ENCODE assay signal across 17 cellular contexts in the genomic region with DNA sequence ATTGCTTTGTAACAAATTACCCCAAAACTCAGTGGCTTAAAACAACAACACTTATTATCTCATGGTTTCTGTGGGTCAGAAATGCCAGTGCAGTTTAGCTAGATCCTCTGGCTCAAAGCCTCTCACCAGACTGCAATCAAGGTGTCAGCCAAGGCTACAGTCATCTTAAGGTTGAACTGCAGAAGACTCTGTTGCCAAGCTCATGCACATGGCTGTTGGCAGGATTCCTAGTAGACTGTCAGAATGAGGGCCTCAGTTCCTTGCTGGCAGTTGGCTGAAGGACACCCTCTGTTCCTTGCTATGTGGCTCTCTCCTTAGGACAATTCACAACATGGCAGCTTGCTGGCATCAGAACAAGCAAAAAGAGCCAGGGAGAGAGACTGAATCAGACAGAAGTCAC. TPM values are rescaled to one million over a fixed set of nuclear protein-coding genes. Genes with fewer than 3 reads are reported as not detected.
DNase-seq lines count a peak whose midpoint lies in the region; ATAC-seq and TF ChIP-seq lines count a peak whose summit lies in the region.
"Had no signal": no experiment of that assay in that cellular context is flagged by ENCODE, and none has a peak within 500 bp of the region (broad histone marks: within the 10 kb centered on the region; RNA-seq: fewer than 3 reads in every experiment).

No MANE protein-coding gene starts in this region.

- no peak for TF ChIP-seq CTCF in AG10803 (conservative IDR thresholded peaks at IDR 0.05; ENCODE audit: low read length)

- H3K27me3 Mint-ChIP-seq in stimulated activated memory B cell treated with anti-CD40 and anti-IgM and Interleukin-4, amounts not matched to agents 10 μg/mL and 1 μg/mL and 100 μg/mL, for 72 hours = no peaks in the 10 kb centered on the region

- H3K4me3 ChIP-seq in AG10803 (ENCODE audit: low read length) = no peak overlapping the region
- no peak overlapping the region for H3K4me3 ChIP-seq in MG63
- H3K4me3 ChIP-seq: BLaER1 treated with 17β-estradiol and CSF1 and Interleukin-3, amounts not matched to agents 10 nM and 100 nM; Peyer's patch had no signal

- H3K4me3 Mint-ChIP-seq in stimulated activated memory B cell treated with anti-CD40 and anti-IgM and Interleukin-4, amounts not matched to agents 10 μg/mL and 1 μg/mL and 100 μg/mL, for 72 hours = no peak overlapping the region
- H3K4me3 Mint-ChIP-seq: CD8-positive, alpha-beta memory T cell had no signal

- H3K4me1 Mint-ChIP-seq in stimulated activated memory B cell treated with anti-CD40 and anti-IgM and Interleukin-4, amounts not matched to agents 10 μg/mL and 1 μg/mL and 100 μg/mL, for 72 hours = no peaks in the 10 kb centered on the region
- H3K4me1 Mint-ChIP-seq: CD8-positive, alpha-beta memory T cell had no signal

- H3K27me3 ChIP-seq in MG63 = no peaks in the 10 kb centered on the region
- H3K27me3 ChIP-seq: BLaER1 treated with 17β-estradiol and CSF1 and Interleukin-3, amounts not matched to agents 10 nM and 100 nM; Peyer's patch had no signal

- no peak for ATAC-seq in SK-N-SH treated with all-trans-retinoic acid at 6 μM for 48 hours
- ATAC-seq in stimulated activated memory B cell treated with anti-CD40 and anti-IgM and Interleukin-4, amounts not matched to agents 10 μg/mL and 1 μg/mL and 100 μg/mL, for 72 hours = no peak
- ATAC-seq: Right ventricle myocardium inferior had no signal

- no peak overlapping the region for H3K27ac Mint-ChIP-seq in stimulated activated memory B cell treated with anti-CD40 and anti-IgM and Interleukin-4, amounts not matched to agents 10 μg/mL and 1 μg/mL and 100 μg/mL, for 72 hours
- H3K27ac Mint-ChIP-seq: CD8-positive, alpha-beta memory T cell had no signal

- no peaks in the 10 kb centered on the region for H3K36me3 Mint-ChIP-seq in stimulated activated memory B cell treated with anti-CD40 and anti-IgM and Interleukin-4, amounts not matched to agents 10 μg/mL and 1 μg/mL and 100 μg/mL, for 72 hours
- H3K36me3 Mint-ChIP-seq: CD8-positive, alpha-beta memory T cell had no signal

- no peaks in the 10 kb centered on the region for H3K36me3 ChIP-seq in MG63
- H3K36me3 ChIP-seq: BLaER1 treated with 17β-estradiol and CSF1 and Interleukin-3, amounts not matched to agents 10 nM and 100 nM; Peyer's patch had no signal

- no peaks in the 10 kb centered on the region for H3K9me3 Mint-ChIP-seq in stimulated activated memory B cell treated with anti-CD40 and anti-IgM and Interleukin-4, amounts not matched to agents 10 μg/mL and 1 μg/mL and 100 μg/mL, for 72 hours
- H3K9me3 Mint-ChIP-seq: CD8-positive, alpha-beta memory T cell had no signal

- peak; percentile 43 for DNase-seq in AG10803 (ENCODE audit: low read depth)
- DNase-seq in MG63 = peak; percentile 61
- peak; percentile 3 for DNase-seq in cerebellum (ENCODE audit: low spot score)
- DNase-seq in iris pigment epithelial cell (ENCODE audit: low read depth) = peak; percentile 6
- DNase-seq in amniotic stem cell (lab: John Stamatoyannopoulos, UW) = no peak
- no peak for DNase-seq in dermis blood vessel endothelial cell
- DNase-seq: 8988T; CD8-positive, alpha-beta memory T cell; DND-41; NCI-H1105; NCI-H2081 treated with DMSO at 0.1 percent for 48 hours; NK-92 treated with Interleukin-12 subunit alpha and Interleukin-12 subunit beta, amount 100 ng/mL, for 24 hours; Peyer's patch had no signal

- peaks cover 5% of the 10 kb centered on the region for H3K9me3 ChIP-seq in MG63
- H3K9me3 ChIP-seq: Peyer's patch had no signal

TF ChIP-seq in SK-N-SH treated with all-trans-retinoic acid at 6 μM for 48 hours, 23 proteins besides CTCF, POLR2A, EP300 and RAD21:
- TF ChIP-seq GLIS3 (CRISPR knock-in tag; IDR thresholded peaks at IDR 0.05) (no peak), TCF4 (CRISPR knock-in tag; IDR thresholded peaks at IDR 0.05; ENCODE audit: borderline replicate concordance) (no peak), CSDC2 (CRISPR knock-in tag; IDR thresholded peaks at IDR 0.05) (no peak), ESRRG (CRISPR knock-in tag; IDR thresholded peaks at IDR 0.05) (no peak), ZNF8 (CRISPR knock-in tag; IDR thresholded peaks at IDR 0.05) (no peak), ZNF70 (CRISPR knock-in tag; IDR thresholded peaks at IDR 0.05) (no peak)
- TF ChIP-seq, protein P1, sequence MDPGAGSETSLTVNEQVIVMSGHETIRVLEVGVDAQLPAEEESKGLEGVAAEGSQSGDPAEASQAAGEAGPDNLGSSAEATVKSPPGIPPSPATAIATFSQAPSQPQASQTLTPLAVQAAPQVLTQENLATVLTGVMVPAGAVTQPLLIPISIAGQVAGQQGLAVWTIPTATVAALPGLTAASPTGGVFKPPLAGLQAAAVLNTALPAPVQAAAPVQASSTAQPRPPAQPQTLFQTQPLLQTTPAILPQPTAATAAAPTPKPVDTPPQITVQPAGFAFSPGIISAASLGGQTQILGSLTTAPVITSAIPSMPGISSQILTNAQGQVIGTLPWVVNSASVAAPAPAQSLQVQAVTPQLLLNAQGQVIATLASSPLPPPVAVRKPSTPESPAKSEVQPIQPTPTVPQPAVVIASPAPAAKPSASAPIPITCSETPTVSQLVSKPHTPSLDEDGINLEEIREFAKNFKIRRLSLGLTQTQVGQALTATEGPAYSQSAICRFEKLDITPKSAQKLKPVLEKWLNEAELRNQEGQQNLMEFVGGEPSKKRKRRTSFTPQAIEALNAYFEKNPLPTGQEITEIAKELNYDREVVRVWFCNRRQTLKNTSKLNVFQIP (CRISPR knock-in tag; IDR thresholded peaks at IDR 0.05; ENCODE audit: borderline replicate concordance, low read depth) = no peak

RNA-seq across cellular contexts. Expression of a gene that starts 34.7 kb away (rescaled TPM):
- total RNA-seq in MG63 (2014; rRNA removed; shearing (Covaris generic); ENCODE audit: low replicate concordance) = 131 and 141 TPM in 2 replicates
- total RNA-seq in cerebellum (72.9 TPM), dermis blood vessel endothelial cell (69.8 and 111 TPM in 2 replicates)

Comparison
In these comparisons a context has a peak if more than half of its experiments do, and no peak if none do; other contexts are left out.
1. DNase-seq: peak in AG10803 (single experiment), MG63 (single experiment), cerebellum (single experiment) and iris pigment epithelial cell (single experiment); none in amniotic stem cell (single experiment) and dermis blood vessel endothelial cell (single experiment).